Comparison of ENCODE assay signal across 18 cellular contexts in genomic region chr10:48612241-48612943, GRCh38. TPM values are rescaled to one million over a fixed set of nuclear protein-coding genes. Genes with fewer than 3 reads are reported as not detected.
DNase-seq lines count a peak whose midpoint lies in the region; ATAC-seq and TF ChIP-seq lines count a peak whose summit lies in the region.
"Had no signal": no experiment of that assay in that cellular context is flagged by ENCODE, and none has a peak within 500 bp of the region (broad histone marks: within the 10 kb centered on the region; RNA-seq: fewer than 3 reads in every experiment).

No MANE protein-coding gene starts in this region.

- H3K27me3 ChIP-seq in GM23248 (replicated peaks; ENCODE audit: insufficient read depth) (no peaks in the 10 kb centered on the region), GM23338 (ENCODE audit: insufficient read depth) (no peaks in the 10 kb centered on the region)

- peaks cover 15% of the 10 kb centered on the region for H3K27me3 Mint-ChIP-seq in activated CD8-positive, alpha-beta T cell treated with anti-CD3 and anti-CD28 coated beads, Interleukin-2, amount 10 ng/mL, durations not matched to agents 7 days and 5 days (ENCODE audit: low read depth)
- H3K27me3 Mint-ChIP-seq in GM23338 (ENCODE audit: insufficient read depth, low read depth, poor library complexity), result peaks cover 9% of the 10 kb centered on the region
- H3K27me3 Mint-ChIP-seq in glutamatergic neuron (ENCODE audit: unreplicated experiment), result peaks cover 10% of the 10 kb centered on the region

- H4K20me1 ChIP-seq in GM23248 (ENCODE audit: insufficient read depth) (no peaks in the 10 kb centered on the region), GM23338 (replicated peaks; ENCODE audit: insufficient read depth) (no peaks in the 10 kb centered on the region)

- no peaks in the 10 kb centered on the region for H3K4me1 Mint-ChIP-seq in activated CD8-positive, alpha-beta T cell treated with anti-CD3 and anti-CD28 coated beads, Interleukin-2, amount 10 ng/mL, durations not matched to agents 7 days and 5 days (ENCODE audit: low read depth)
- H3K4me1 Mint-ChIP-seq in GM23338 (peaks cover 9% of the 10 kb centered on the region; the same call in 2 of the 3 replicates), glutamatergic neuron (ENCODE audit: low read depth, unreplicated experiment) (no peaks in the 10 kb centered on the region)
- H3K4me1 Mint-ChIP-seq: activated T-helper 17 cell treated with anti-CD3 and anti-CD28 coated beads, Interleukin-2, amount 50 U/mL, for 72 hours; naive thymus-derived CD4-positive, alpha-beta T cell had no signal

- H2AFZ ChIP-seq in GM23248, result no peak overlapping the region; the same call in 1 of the 2 replicates
- no peak overlapping the region for H2AFZ ChIP-seq in GM23338

- no peak overlapping the region for H3K27ac Mint-ChIP-seq in activated CD8-positive, alpha-beta T cell treated with anti-CD3 and anti-CD28 coated beads, Interleukin-2, amount 10 ng/mL, durations not matched to agents 7 days and 5 days
- no peak overlapping the region; the same call in 1 of the 2 replicates for H3K27ac Mint-ChIP-seq in GM23338
- H3K27ac Mint-ChIP-seq in glutamatergic neuron (ENCODE audit: unreplicated experiment), result no peak overlapping the region
- H3K27ac Mint-ChIP-seq: activated T-helper 17 cell treated with anti-CD3 and anti-CD28 coated beads, Interleukin-2, amount 50 U/mL, for 72 hours had no signal

- peaks cover 54% of the 10 kb centered on the region for H3K4me1 ChIP-seq in GM23248 (ENCODE audit: insufficient read depth)
- 0 out of 2 replicates have a peak, but pooled peaks cover 6% of the 10 kb centered on the region for H3K4me1 ChIP-seq in GM23338 (ENCODE audit: insufficient read depth)
- H3K4me1 ChIP-seq: psoas muscle had no signal

- H3K9me3 ChIP-seq in GM23248 (ENCODE audit: low read depth), result peaks cover 6% of the 10 kb centered on the region

- H3K79me2 ChIP-seq in GM23248 (ENCODE audit: insufficient read depth), result peaks cover 17% of the 10 kb centered on the region
- no peaks in the 10 kb centered on the region for H3K79me2 ChIP-seq in GM23338 (replicated peaks; ENCODE audit: insufficient read depth)

- H3K36me3 Mint-ChIP-seq in activated CD8-positive, alpha-beta T cell treated with anti-CD3 and anti-CD28 coated beads, Interleukin-2, amount 10 ng/mL, durations not matched to agents 7 days and 5 days (ENCODE audit: low read depth), result no peaks in the 10 kb centered on the region
- H3K36me3 Mint-ChIP-seq in GM23338 (ENCODE audit: low read depth) (no peaks in the 10 kb centered on the region), glutamatergic neuron (ENCODE audit: unreplicated experiment) (peaks cover 28% of the 10 kb centered on the region)
- H3K36me3 Mint-ChIP-seq: naive thymus-derived CD4-positive, alpha-beta T cell had no signal

- no peak overlapping the region for H3K4me3 Mint-ChIP-seq in activated CD8-positive, alpha-beta T cell treated with anti-CD3 and anti-CD28 coated beads, Interleukin-2, amount 10 ng/mL, durations not matched to agents 7 days and 5 days
- H3K4me3 Mint-ChIP-seq in GM23338 (no peak overlapping the region), glutamatergic neuron (ENCODE audit: unreplicated experiment) (no peak overlapping the region)
- H3K4me3 Mint-ChIP-seq: activated T-helper 17 cell treated with anti-CD3 and anti-CD28 coated beads, Interleukin-2, amount 50 U/mL, for 72 hours; naive thymus-derived CD4-positive, alpha-beta T cell had no signal

- POLR2A ChIA-PET in activated CD8-positive, alpha-beta T cell treated with anti-CD3 and anti-CD28 coated beads, Interleukin-2, amount 10 ng/mL, durations not matched to agents 7 days and 5 days (lab: Charles Lee), result no interaction called here

- WGBS in GM23248 (ENCODE audit: low coverage in 1 of 2, low lambda C conversion rate in 2 of 2, missing lambda C conversion rate in 2 of 2), 2 experiments, result 68 to 78% methylated on average over 3 of the region's 3 CpGs

- DNase-seq in A172 (ENCODE audit: low spot score) (peak; percentile 85), GM23248 (peak; percentile 71), glomerular visceral epithelial cell (ENCODE audit: extremely low spot score) (peak; percentile 50), COLO829 (ENCODE audit: low spot score) (no peak), GM23338 (ENCODE audit: low spot score) (no peak), glutamatergic neuron (no peak)
- DNase-seq in activated CD8-positive, alpha-beta T cell treated with anti-CD3 and anti-CD28 coated beads, Interleukin-2, amount 10 ng/mL, durations not matched to agents 7 days and 5 days, result no peak
- DNase-seq: activated CD4-positive, alpha-beta T cell treated with anti-CD3 and anti-CD28 coated beads, Interleukin-2, amount 50 U/mL, for 1 hour; DMS 273 treated with DMSO at 0.1 percent for 48 hours; naive thymus-derived CD4-positive, alpha-beta T cell; NCI-H1092 treated with DMSO at 0.1 percent for 48 hours; NCI-H2171 treated with DMSO at 0.1 percent for 48 hours; psoas muscle; SIG-M5 had no signal

- no peak overlapping the region for H3K4me3 ChIP-seq in GM23248
- no peak overlapping the region for H3K4me3 ChIP-seq in GM23338
- H3K4me3 ChIP-seq: psoas muscle, thoracic aorta had no signal

- H3K36me3 ChIP-seq in GM23248 (ENCODE audit: low read depth), result no peaks in the 10 kb centered on the region
- H3K36me3 ChIP-seq in GM23338 (ENCODE audit: insufficient read depth), result no peaks in the 10 kb centered on the region
- H3K36me3 ChIP-seq: thoracic aorta had no signal

- peak overlapping the region; percentile 57 for H3K9ac ChIP-seq in GM23248

- TF ChIP-seq CTCF in GM23338 (conservative IDR thresholded peaks at IDR 0.05; ENCODE audit: low read depth in 2 of 2) (no peak), glutamatergic neuron (IDR thresholded peaks at IDR 0.05; ENCODE audit: partially characterized antibody, unreplicated experiment) (no peak)

- no peaks in the 10 kb centered on the region for H3K9me3 Mint-ChIP-seq in activated CD8-positive, alpha-beta T cell treated with anti-CD3 and anti-CD28 coated beads, Interleukin-2, amount 10 ng/mL, durations not matched to agents 7 days and 5 days (ENCODE audit: insufficient read depth)
- H3K9me3 Mint-ChIP-seq in GM23338 (no peaks in the 10 kb centered on the region; the same call in 2 of the 3 replicates), glutamatergic neuron (ENCODE audit: unreplicated experiment) (peaks cover 4% of the 10 kb centered on the region)
- H3K9me3 Mint-ChIP-seq: activated T-helper 17 cell treated with anti-CD3 and anti-CD28 coated beads, Interleukin-2, amount 50 U/mL, for 72 hours had no signal

- H3K9me2 ChIP-seq in GM23248 (ENCODE audit: insufficient read depth), result no peaks in the 10 kb centered on the region
- H3K9me2 ChIP-seq in GM23338 (ENCODE audit: insufficient read depth), result peaks cover 6% of the 10 kb centered on the region; the same call in 1 of the 2 replicates

- in situ Hi-C loops in GM23248 (cut with MboI), result no loop called here

- H3K27ac ChIP-seq in GM23248, result peak overlapping the region; percentile 96
- no peak overlapping the region for H3K27ac ChIP-seq in GM23338 (ENCODE audit: low read depth)
- H3K27ac ChIP-seq: psoas muscle, thoracic aorta had no signal

- H3K4me2 ChIP-seq in GM23248 (ENCODE audit: unreplicated experiment) (peak overlapping the region; percentile 24), GM23338 (no peak overlapping the region)

- ATAC-seq in SK-N-SH treated with all-trans-retinoic acid at 6 μM for 48 hours, result peak; percentile 52; the same call in 2 of the 3 replicates
- no peak for ATAC-seq in activated CD8-positive, alpha-beta T cell treated with anti-CD3 and anti-CD28 coated beads, Interleukin-2, amount 10 ng/mL, durations not matched to agents 7 days and 5 days
- ATAC-seq in GM23338, result no peak
- ATAC-seq: activated T-helper 17 cell treated with anti-CD3 and anti-CD28 coated beads, Interleukin-2, amount 50 U/mL, for 72 hours; left lobe of liver; naive thymus-derived CD4-positive, alpha-beta T cell; psoas muscle had no signal

- H3F3A ChIP-seq in GM23248 (ENCODE audit: insufficient read depth) (peaks cover 56% of the 10 kb centered on the region), GM23338 (replicated peaks; ENCODE audit: low read depth) (no peaks in the 10 kb centered on the region)

- CTCF ChIA-PET in activated CD8-positive, alpha-beta T cell treated with anti-CD3 and anti-CD28 coated beads, Interleukin-2, amount 10 ng/mL, durations not matched to agents 7 days and 5 days (lab: Charles Lee), result no interaction called here

TF ChIP-seq in SK-N-SH treated with all-trans-retinoic acid at 6 μM for 48 hours, 23 proteins besides CTCF, POLR2A, EP300 and RAD21 (continues in another document):
- TF ChIP-seq BACH2 (CRISPR knock-in tag; IDR thresholded peaks at IDR 0.05; ENCODE audit: borderline replicate concordance), result no peak

TF ChIP-seq in GM23338, 12 proteins besides CTCF, POLR2A, EP300 and RAD21:
- TF ChIP-seq NANOG (IDR thresholded peaks at IDR 0.05; ENCODE audit: borderline replicate concordance) (no peak), EZH2 (IDR thresholded peaks at IDR 0.05; ENCODE audit: low read depth, unreplicated experiment) (no peak), CREB1 (CRISPR knock-in tag; IDR thresholded peaks at IDR 0.05; ENCODE audit: low read depth) (no peak), JUNB (IDR thresholded peaks at IDR 0.05; ENCODE audit: unreplicated experiment) (no peak), STAT1 (IDR thresholded peaks at IDR 0.05; ENCODE audit: unreplicated experiment) (no peak), POLR2AphosphoS5 (IDR thresholded peaks at IDR 0.05; ENCODE audit: low read depth) (no peak), EZH2phosphoT487 (IDR thresholded peaks at IDR 0.05; ENCODE audit: unreplicated experiment) (no peak)

RNA-seq across cellular contexts. Expression of gene ARHGAP22, which starts 7.5 kb away (rescaled TPM):
- 6.1 and 8.2 TPM in 2 replicates for total RNA-seq in A172 (2014; rRNA removed; shearing (Covaris generic))
- total RNA-seq in GM23248 (2014; rRNA removed; shearing (Covaris generic)), result 44.4 and 46.0 TPM in 2 replicates
- polyA plus RNA-seq in GM23248 (2016; fragmentation: Nextera tagmentation; extraction: Ambion mirVana), result 41.9 and 42.4 TPM in 2 replicates
- total RNA-seq in activated CD8-positive, alpha-beta T cell treated with anti-CD3 and anti-CD28 coated beads, Interleukin-2, amount 10 ng/mL, durations not matched to agents 7 days and 5 days, result not detected
- total RNA-seq in GM23338 (2014; rRNA removed; shearing (Covaris generic)), result 10.7 and 11.3 TPM in 2 replicates
- polyA plus RNA-seq in GM23338 (2016; fragmentation: Nextera tagmentation; extraction: Ambion mirVana), result 4.8 and 5.5 TPM in 2 replicates
- total RNA-seq in glutamatergic neuron (ENCODE audit: unreplicated experiment), result 10.0 TPM
- polyA plus RNA-seq: naive thymus-derived CD4-positive, alpha-beta T cell had no signal

Comparison
In these comparisons a context has a peak if more than half of its experiments do, and no peak if none do; other contexts are left out.
1. DNase-seq: peak in A172 (single experiment), GM23248 (single experiment) and glomerular visceral epithelial cell (single experiment); none in COLO829 (single experiment), activated CD8-positive, alpha-beta T cell treated with anti-CD3 and anti-CD28 coated beads, Interleukin-2, amount 10 ng/mL, durations not matched to agents 7 days and 5 days (single experiment), GM23338 (single experiment) and glutamatergic neuron (single experiment).